13 cellular contexts compared by ENCODE assay signal in genomic region chr19:33281296-33281926, GRCh38. TPM values are rescaled to one million over a fixed set of nuclear protein-coding genes. Genes with fewer than 3 reads are reported as not detected.
"Had no signal": no experiment of that assay in that cellular context is flagged by ENCODE, and none has a peak within 500 bp of the region (broad histone marks: within the 10 kb centered on the region; RNA-seq: fewer than 3 reads in every experiment).

No MANE protein-coding gene starts in this region.

- H3K27ac ChIP-seq: tibial nerve had no signal

- H3K36me3 ChIP-seq: tibial nerve had no signal

- ATAC-seq: left lobe of liver, T-helper 17 cell had no signal

- H3K9me3 ChIP-seq: tibial nerve had no signal

- DNase-seq: activated CD4-positive, alpha-beta memory T cell treated with anti-CD3 and anti-CD28 coated beads, Interleukin-2, amount 10 ng/mL, durations not matched to agents 7 days and 5 days; activated gamma-delta T cell; activated naive CD8-positive, alpha-beta T cell treated with anti-CD3 and anti-CD28 coated beads for 36 hours; anterior cingulate cortex; cerebellar nuclear complex; erythroblast; stimulated activated CD4-positive, alpha-beta T cell treated with anti-CD3 and anti-CD28 coated beads, Interleukin-4, amount 100 ng/mL, for 4 hours; T-helper 17 cell had no signal

- H3K27me3 ChIP-seq: tibial nerve had no signal

- H3K4me1 ChIP-seq: tibial nerve had no signal

- H3K4me3 ChIP-seq: tibial nerve had no signal

RNA-seq across cellular contexts. Expression of gene SLC7A10, which starts 55.8 kb away (rescaled TPM):
- total RNA-seq: activated CD4-positive, alpha-beta memory T cell treated with anti-CD3 and anti-CD28 coated beads, Interleukin-2, amount 10 ng/mL, durations not matched to agents 7 days and 5 days; activated naive CD8-positive, alpha-beta T cell treated with anti-CD3 and anti-CD28 coated beads for 36 hours; glomerular endothelial cell; left lobe of liver; natural killer cell treated with Interleukin-12 subunit alpha and Interleukin-12 subunit beta and Interleukin-15 and Interleukin-18, amount 100 ng/mL, for 72 hours; osteocyte; T-helper 17 cell had no signal
